ENCODE assay signal across 9 cellular contexts in genomic region chr19:35249146-35249847, GRCh38.
DNase-seq lines count a peak whose midpoint lies in the region; ATAC-seq, FAIRE-seq and TF ChIP-seq lines count a peak whose summit lies in the region.
"Had no signal": no experiment of that assay in that cellular context is flagged by ENCODE, and none has a peak within 500 bp of the region (broad histone marks: within the 10 kb centered on the region; RNA-seq: fewer than 3 reads in every experiment).

No MANE protein-coding gene starts in this region.

- no peaks in the 10 kb centered on the region for H3K79me2 ChIP-seq in KMS-11 (ENCODE audit: insufficient read depth, low read depth)
- peaks cover 3% of the 10 kb centered on the region for H3K79me2 ChIP-seq in parathyroid adenoma

- H3K4me2 ChIP-seq in KMS-11 (no peak overlapping the region), parathyroid adenoma (ENCODE audit: low read length) (peak overlapping the region; percentile 79)

- H3K27me3 ChIP-seq in KMS-11 (ENCODE audit: insufficient read depth, low read depth) (peaks cover 5% of the 10 kb centered on the region), parathyroid adenoma (ENCODE audit: control insufficient read depth, insufficient read depth, low read length) (no peaks in the 10 kb centered on the region)

- no peaks in the 10 kb centered on the region for H4K20me1 ChIP-seq in KMS-11 (ENCODE audit: insufficient read depth)

- DNase-seq in GM19239 (ENCODE audit: insufficient read length, low spot score) (no peak), epithelial cell of esophagus (ENCODE audit: low read depth) (peak; percentile 46), NAMALWA (ENCODE audit: low spot score) (no peak)
- no peak for DNase-seq in central memory CD4-positive, alpha-beta T cell

- no peak overlapping the region for H3K4me3 ChIP-seq in KMS-11 (IDR thresholded peaks at IDR 0.05; ENCODE audit: insufficient read depth, low read depth, low read length)
- H3K4me3 ChIP-seq in epithelial cell of esophagus (ENCODE audit: low read length), result peak overlapping the region; percentile 75
- peak overlapping the region; percentile 86 for H3K4me3 ChIP-seq in parathyroid adenoma (ENCODE audit: low read depth, low read length)
- H3K4me3 ChIP-seq: SJSA1 had no signal

- H3K4me1 ChIP-seq in KMS-11 (ENCODE audit: low read depth, poor library complexity, severe bottlenecking), result peaks cover 8% of the 10 kb centered on the region
- H3K4me1 ChIP-seq in parathyroid adenoma, result no peaks in the 10 kb centered on the region
- H3K4me1 ChIP-seq: SJSA1 had no signal

- no peak overlapping the region for H3K9ac ChIP-seq in KMS-11
- peak overlapping the region; percentile 39 for H3K9ac ChIP-seq in parathyroid adenoma

- H3K36me3 ChIP-seq in KMS-11 (ENCODE audit: insufficient read depth) (no peaks in the 10 kb centered on the region), parathyroid adenoma (ENCODE audit: control insufficient read depth, insufficient read depth, low read length) (no peaks in the 10 kb centered on the region)
- H3K36me3 ChIP-seq: neutrophil, SJSA1 had no signal

- TF ChIP-seq CTCF in KMS-11 (conservative IDR thresholded peaks at IDR 0.05; ENCODE audit: low read depth, low read length), result no peak
- TF ChIP-seq CTCF in epithelial cell of esophagus (IDR thresholded peaks at IDR 0.05; ENCODE audit: insufficient read depth, low read depth, low read length, missing control alignments), result no peak
- TF ChIP-seq CTCF in parathyroid adenoma (IDR thresholded peaks at IDR 0.05), result no peak

- no peaks in the 10 kb centered on the region for H3K9me3 ChIP-seq in parathyroid adenoma (ENCODE audit: control insufficient read depth, low read length)
- H3K9me3 ChIP-seq: neutrophil, SJSA1 had no signal

- H3K27ac ChIP-seq in KMS-11 (no peak overlapping the region), parathyroid adenoma (peak overlapping the region; percentile 99)
- H3K27ac ChIP-seq: neutrophil, SJSA1 had no signal

- FAIRE-seq in GM19239 (lab: Jason Lieb, UNC), result peak; percentile 21

- no peak for ATAC-seq in HG02840 (IDR thresholded peaks at IDR 0.05; ENCODE audit: low FRiP score, unreplicated experiment)

- H2AFZ ChIP-seq in KMS-11 (ENCODE audit: low read depth) (peak overlapping the region; percentile 85; the same call in 1 of the 2 replicates), parathyroid adenoma (peak overlapping the region; percentile 99)
